In the genomic region with DNA sequence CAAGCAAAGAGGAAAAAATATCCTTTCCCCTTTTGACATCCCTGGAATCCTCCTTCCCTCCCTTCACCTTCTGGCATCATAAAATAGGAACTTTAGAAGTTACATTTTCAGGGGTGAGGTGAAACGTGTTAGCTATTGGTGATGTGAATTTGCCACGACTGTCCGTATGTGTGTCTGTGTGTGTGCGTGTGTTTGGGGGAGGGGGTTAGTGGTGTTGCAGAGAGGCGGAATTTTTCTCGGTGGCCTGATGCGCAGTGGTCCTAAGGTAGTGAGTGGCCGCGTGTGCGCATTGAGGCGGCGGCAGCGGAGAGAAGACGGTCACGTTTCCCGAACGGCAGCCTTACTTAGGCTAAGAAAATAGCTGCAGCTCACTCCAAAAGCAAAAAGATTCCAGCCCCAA, we compare ENCODE assay signal across 9 cellular contexts. TPM values are rescaled to one million over a fixed set of nuclear protein-coding genes. Genes with fewer than 3 reads are reported as not detected.
DNase-seq lines count a peak whose midpoint lies in the region; FAIRE-seq and TF ChIP-seq lines count a peak whose summit lies in the region.
"Had no signal": no experiment of that assay in that cellular context is flagged by ENCODE, and none has a peak within 500 bp of the region (broad histone marks: within the 10 kb centered on the region; RNA-seq: fewer than 3 reads in every experiment).

No MANE protein-coding gene starts in this region.

- no peaks in the 10 kb centered on the region for H3K27me3 ChIP-seq in bronchial epithelial cell (ENCODE audit: control insufficient read depth, insufficient read depth, low read length)
- peaks cover 46% of the 10 kb centered on the region for H3K27me3 ChIP-seq in kidney epithelial cell (ENCODE audit: control insufficient read depth, insufficient read depth, low read length)
- H3K27me3 ChIP-seq in BE2C = peaks cover 69% of the 10 kb centered on the region

- FAIRE-seq in bronchial epithelial cell (lab: Jason Lieb, UNC) = no peak

- H3K9me3 ChIP-seq in BE2C = no peaks in the 10 kb centered on the region; the same call in 1 of the 2 replicates

- DNase-seq in NCI-H146 (lab: John Stamatoyannopoulos, UW) (peak; percentile 36), NCI-H146 treated with DMSO at 0.1 percent for 48 hours (lab: John Stamatoyannopoulos, UW; ENCODE audit: unreplicated experiment) (no peak), bronchial epithelial cell (ENCODE audit: low read depth) (no peak), kidney epithelial cell (ENCODE audit: low read depth) (no peak), ureter (ENCODE audit: low spot score) (no peak), BE2C (no peak)
- no peak for DNase-seq in stimulated activated CD4-positive, alpha-beta T cell treated with anti-CD3 and anti-CD28 coated beads, Interleukin-4, amount 100 ng/mL, for 24 hours

- no peaks in the 10 kb centered on the region for H3K4me1 ChIP-seq in BE2C

- H3K27ac ChIP-seq in temporal lobe (ENCODE audit: low read depth, low read length) = peak overlapping the region; percentile 69

- H3K36me3 ChIP-seq in bronchial epithelial cell (ENCODE audit: control insufficient read depth, insufficient read depth, low read length) = no peaks in the 10 kb centered on the region
- H3K36me3 ChIP-seq in kidney epithelial cell (ENCODE audit: control insufficient read depth, insufficient read depth, low read length) = no peaks in the 10 kb centered on the region
- H3K36me3 ChIP-seq in BE2C = no peaks in the 10 kb centered on the region

- TF ChIP-seq CTCF in bronchial epithelial cell (IDR thresholded peaks at IDR 0.05; ENCODE audit: insufficient read depth, low read length, severe bottlenecking) = no peak
- TF ChIP-seq CTCF in kidney epithelial cell (IDR thresholded peaks at IDR 0.05; ENCODE audit: insufficient read depth, low read length, poor library complexity, severe bottlenecking) = no peak
- TF ChIP-seq CTCF in BE2C (IDR thresholded peaks at IDR 0.05; ENCODE audit: low read depth, low read length) = no peak

- peak overlapping the region; percentile 90 for H3K4me3 ChIP-seq in bronchial epithelial cell (ENCODE audit: low read depth, low read length)
- H3K4me3 ChIP-seq in kidney epithelial cell (ENCODE audit: low read depth, low read length) = peak overlapping the region; percentile 58
- no peak overlapping the region for H3K4me3 ChIP-seq in BE2C (ENCODE audit: low read depth, low read length)

RNA-seq across cellular contexts. Expression of a gene that starts 4.5 kb away (rescaled TPM):
- total RNA-seq in bronchial epithelial cell = 7.1 and 14.8 TPM in 2 replicates
- total RNA-seq in kidney epithelial cell = 8.1 and 14.7 TPM in 2 replicates
- total RNA-seq in temporal lobe = 56.8 TPM
- 25.5 TPM for total RNA-seq in ureter
- polyA plus RNA-seq in BE2C (2012; ENCODE audit: insufficient read depth, insufficient read length, low read depth) = 0.06 TPM
- total RNA-seq: T-helper 1 cell treated with Interleukin-12 subunit alpha and Interleukin-12 subunit beta and Interleukin-4 antibody, amounts not matched to agents 30 ng/mL and 1 ng/mL, for 36 hours had no signal
